ENCODE assay signal across 1 cellular context in the genomic region with DNA sequence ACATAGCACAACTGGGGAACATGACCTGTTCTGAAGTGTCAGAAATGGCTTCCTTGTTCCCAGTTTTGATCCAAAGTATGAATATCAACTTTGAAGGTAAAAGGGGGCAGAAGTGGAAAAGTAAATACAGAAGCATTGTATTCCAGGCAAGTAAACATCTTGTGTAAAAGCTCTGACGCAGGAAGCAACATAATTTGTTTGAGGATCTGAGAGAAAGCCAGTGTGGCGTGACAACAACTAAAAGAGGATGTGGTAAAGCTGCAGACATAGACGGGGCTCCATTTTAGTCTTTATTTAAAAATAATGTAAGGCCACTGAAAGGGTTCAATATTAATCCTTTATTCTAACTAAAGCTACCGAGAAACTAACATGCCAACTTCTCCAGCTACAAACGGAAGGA.
TF ChIP-seq lines count a peak whose summit lies in the region.

No MANE protein-coding gene starts in this region.

TF ChIP-seq in GM12878, 131 proteins besides CTCF, POLR2A, EP300 and RAD21 (continued from another document and continues in another):
- TF ChIP-seq HDGF (IDR thresholded peaks at IDR 0.05) (no peak), MXI1 (IDR thresholded peaks at IDR 0.05; ENCODE audit: low read depth, low read length) (0 out of 2 replicates have a peak, but pooled peaks have one; percentile 23), NFIC (IDR thresholded peaks at IDR 0.05; ENCODE audit: low read depth, low read length) (peak; percentile 85), ZNF622 (IDR thresholded peaks at IDR 0.05) (no peak), CREM (IDR thresholded peaks at IDR 0.05; ENCODE audit: low read depth) (peak; percentile 73; the same call in 1 of the 2 replicates), ZNF384 (IDR thresholded peaks at IDR 0.05; ENCODE audit: borderline replicate concordance, low read depth, low read length) (no peak), YY1 (IDR thresholded peaks at IDR 0.05; ENCODE audit: low read depth, low read length) (peak; percentile 70), EGR1 (IDR thresholded peaks at IDR 0.05; ENCODE audit: borderline replicate concordance in 1 of 2, low read depth in 2 of 2, low read length in 2 of 2) (no peak), NFXL1 (IDR thresholded peaks at IDR 0.05; ENCODE audit: borderline replicate concordance) (no peak), RFX5 (IDR thresholded peaks at IDR 0.05; ENCODE audit: low read depth, low read length) (no peak), EZH2 (IDR thresholded peaks at IDR 0.05; ENCODE audit: borderline replicate concordance, control insufficient read depth, low read depth, low read length) (no peak), CHD1 (IDR thresholded peaks at IDR 0.05; ENCODE audit: low read depth, low read length) (no peak), FOXM1 (IDR thresholded peaks at IDR 0.05; ENCODE audit: low read depth, low read length) (0 out of 2 replicates have a peak, but pooled peaks have one; percentile 53), RBBP5 (conservative IDR thresholded peaks at IDR 0.05) (no peak; the same call in 1 of the 2 replicates), CBFB (IDR thresholded peaks at IDR 0.05; ENCODE audit: low read depth) (0 out of 2 replicates have a peak, but pooled peaks have one; percentile 65), RB1 (IDR thresholded peaks at IDR 0.05; ENCODE audit: borderline replicate concordance) (no peak), ZSCAN29 (IDR thresholded peaks at IDR 0.05) (no peak), STAT1 (conservative IDR thresholded peaks at IDR 0.05) (no peak), TBL1XR1 (IDR thresholded peaks at IDR 0.05; ENCODE audit: low read depth, low read length) (peak; percentile 36; the same call in 1 of the 2 replicates), NRF1 (conservative IDR thresholded peaks at IDR 0.05; ENCODE audit: low read depth, low read length) (no peak), SREBF1 (IDR thresholded peaks at IDR 0.05; ENCODE audit: low read length) (no peak), YBX1 (IDR thresholded peaks at IDR 0.05) (no peak), POLR2AphosphoS2 (IDR thresholded peaks at IDR 0.05; ENCODE audit: low read depth, low read length) (no peak), ETV6 (conservative IDR thresholded peaks at IDR 0.05 in 1 of 2, IDR thresholded peaks at IDR 0.05 in 1 of 2; ENCODE audit: borderline replicate concordance in 1 of 2, low read depth in 1 of 2) (no peak), ZNF24 (IDR thresholded peaks at IDR 0.05) (no peak), ASH2L (IDR thresholded peaks at IDR 0.05; ENCODE audit: borderline replicate concordance, low read depth) (0 out of 2 replicates have a peak, but pooled peaks have one; percentile 65), IKZF2 (IDR thresholded peaks at IDR 0.05) (peak; percentile 88 to 92; a peak in 3 of 4 replicates), MTA2 (IDR thresholded peaks at IDR 0.05; ENCODE audit: low read depth) (peak; percentile 79), KAT2A (conservative IDR thresholded peaks at IDR 0.05; ENCODE audit: control insufficient read depth, low read depth, low read length) (no peak)
- TF ChIP-seq, protein P1, sequence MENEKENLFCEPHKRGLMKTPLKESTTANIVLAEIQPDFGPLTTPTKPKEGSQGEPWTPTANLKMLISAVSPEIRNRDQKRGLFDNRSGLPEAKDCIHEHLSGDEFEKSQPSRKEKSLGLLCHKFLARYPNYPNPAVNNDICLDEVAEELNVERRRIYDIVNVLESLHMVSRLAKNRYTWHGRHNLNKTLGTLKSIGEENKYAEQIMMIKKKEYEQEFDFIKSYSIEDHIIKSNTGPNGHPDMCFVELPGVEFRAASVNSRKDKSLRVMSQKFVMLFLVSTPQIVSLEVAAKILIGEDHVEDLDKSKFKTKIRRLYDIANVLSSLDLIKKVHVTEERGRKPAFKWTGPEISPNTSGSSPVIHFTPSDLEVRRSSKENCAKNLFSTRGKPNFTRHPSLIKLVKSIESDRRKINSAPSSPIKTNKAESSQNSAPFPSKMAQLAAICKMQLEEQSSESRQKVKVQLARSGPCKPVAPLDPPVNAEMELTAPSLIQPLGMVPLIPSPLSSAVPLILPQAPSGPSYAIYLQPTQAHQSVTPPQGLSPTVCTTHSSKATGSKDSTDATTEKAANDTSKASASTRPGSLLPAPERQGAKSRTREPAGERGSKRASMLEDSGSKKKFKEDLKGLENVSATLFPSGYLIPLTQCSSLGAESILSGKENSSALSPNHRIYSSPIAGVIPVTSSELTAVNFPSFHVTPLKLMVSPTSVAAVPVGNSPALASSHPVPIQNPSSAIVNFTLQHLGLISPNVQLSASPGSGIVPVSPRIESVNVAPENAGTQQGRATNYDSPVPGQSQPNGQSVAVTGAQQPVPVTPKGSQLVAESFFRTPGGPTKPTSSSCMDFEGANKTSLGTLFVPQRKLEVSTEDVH (IDR thresholded peaks at IDR 0.05; ENCODE audit: low read depth, partially characterized antibody) = no peak
- TF ChIP-seq, protein P2, sequence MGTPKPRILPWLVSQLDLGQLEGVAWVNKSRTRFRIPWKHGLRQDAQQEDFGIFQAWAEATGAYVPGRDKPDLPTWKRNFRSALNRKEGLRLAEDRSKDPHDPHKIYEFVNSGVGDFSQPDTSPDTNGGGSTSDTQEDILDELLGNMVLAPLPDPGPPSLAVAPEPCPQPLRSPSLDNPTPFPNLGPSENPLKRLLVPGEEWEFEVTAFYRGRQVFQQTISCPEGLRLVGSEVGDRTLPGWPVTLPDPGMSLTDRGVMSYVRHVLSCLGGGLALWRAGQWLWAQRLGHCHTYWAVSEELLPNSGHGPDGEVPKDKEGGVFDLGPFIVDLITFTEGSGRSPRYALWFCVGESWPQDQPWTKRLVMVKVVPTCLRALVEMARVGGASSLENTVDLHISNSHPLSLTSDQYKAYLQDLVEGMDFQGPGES (IDR thresholded peaks at IDR 0.05) = no peak
- TF ChIP-seq, protein P3, sequence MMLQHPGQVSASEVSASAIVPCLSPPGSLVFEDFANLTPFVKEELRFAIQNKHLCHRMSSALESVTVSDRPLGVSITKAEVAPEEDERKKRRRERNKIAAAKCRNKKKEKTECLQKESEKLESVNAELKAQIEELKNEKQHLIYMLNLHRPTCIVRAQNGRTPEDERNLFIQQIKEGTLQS (IDR thresholded peaks at IDR 0.05; ENCODE audit: borderline replicate concordance, extremely low read depth, low read depth, low read length) = no peak
- TF ChIP-seq, protein P4, sequence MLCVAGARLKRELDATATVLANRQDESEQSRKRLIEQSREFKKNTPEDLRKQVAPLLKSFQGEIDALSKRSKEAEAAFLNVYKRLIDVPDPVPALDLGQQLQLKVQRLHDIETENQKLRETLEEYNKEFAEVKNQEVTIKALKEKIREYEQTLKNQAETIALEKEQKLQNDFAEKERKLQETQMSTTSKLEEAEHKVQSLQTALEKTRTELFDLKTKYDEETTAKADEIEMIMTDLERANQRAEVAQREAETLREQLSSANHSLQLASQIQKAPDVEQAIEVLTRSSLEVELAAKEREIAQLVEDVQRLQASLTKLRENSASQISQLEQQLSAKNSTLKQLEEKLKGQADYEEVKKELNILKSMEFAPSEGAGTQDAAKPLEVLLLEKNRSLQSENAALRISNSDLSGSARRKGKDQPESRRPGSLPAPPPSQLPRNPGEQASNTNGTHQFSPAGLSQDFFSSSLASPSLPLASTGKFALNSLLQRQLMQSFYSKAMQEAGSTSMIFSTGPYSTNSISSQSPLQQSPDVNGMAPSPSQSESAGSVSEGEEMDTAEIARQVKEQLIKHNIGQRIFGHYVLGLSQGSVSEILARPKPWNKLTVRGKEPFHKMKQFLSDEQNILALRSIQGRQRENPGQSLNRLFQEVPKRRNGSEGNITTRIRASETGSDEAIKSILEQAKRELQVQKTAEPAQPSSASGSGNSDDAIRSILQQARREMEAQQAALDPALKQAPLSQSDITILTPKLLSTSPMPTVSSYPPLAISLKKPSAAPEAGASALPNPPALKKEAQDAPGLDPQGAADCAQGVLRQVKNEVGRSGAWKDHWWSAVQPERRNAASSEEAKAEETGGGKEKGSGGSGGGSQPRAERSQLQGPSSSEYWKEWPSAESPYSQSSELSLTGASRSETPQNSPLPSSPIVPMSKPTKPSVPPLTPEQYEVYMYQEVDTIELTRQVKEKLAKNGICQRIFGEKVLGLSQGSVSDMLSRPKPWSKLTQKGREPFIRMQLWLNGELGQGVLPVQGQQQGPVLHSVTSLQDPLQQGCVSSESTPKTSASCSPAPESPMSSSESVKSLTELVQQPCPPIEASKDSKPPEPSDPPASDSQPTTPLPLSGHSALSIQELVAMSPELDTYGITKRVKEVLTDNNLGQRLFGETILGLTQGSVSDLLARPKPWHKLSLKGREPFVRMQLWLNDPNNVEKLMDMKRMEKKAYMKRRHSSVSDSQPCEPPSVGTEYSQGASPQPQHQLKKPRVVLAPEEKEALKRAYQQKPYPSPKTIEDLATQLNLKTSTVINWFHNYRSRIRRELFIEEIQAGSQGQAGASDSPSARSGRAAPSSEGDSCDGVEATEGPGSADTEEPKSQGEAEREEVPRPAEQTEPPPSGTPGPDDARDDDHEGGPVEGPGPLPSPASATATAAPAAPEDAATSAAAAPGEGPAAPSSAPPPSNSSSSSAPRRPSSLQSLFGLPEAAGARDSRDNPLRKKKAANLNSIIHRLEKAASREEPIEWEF (IDR thresholded peaks at IDR 0.05; ENCODE audit: insufficient replicate concordance, low read depth, low read length) = no peak
- TF ChIP-seq, protein P5, sequence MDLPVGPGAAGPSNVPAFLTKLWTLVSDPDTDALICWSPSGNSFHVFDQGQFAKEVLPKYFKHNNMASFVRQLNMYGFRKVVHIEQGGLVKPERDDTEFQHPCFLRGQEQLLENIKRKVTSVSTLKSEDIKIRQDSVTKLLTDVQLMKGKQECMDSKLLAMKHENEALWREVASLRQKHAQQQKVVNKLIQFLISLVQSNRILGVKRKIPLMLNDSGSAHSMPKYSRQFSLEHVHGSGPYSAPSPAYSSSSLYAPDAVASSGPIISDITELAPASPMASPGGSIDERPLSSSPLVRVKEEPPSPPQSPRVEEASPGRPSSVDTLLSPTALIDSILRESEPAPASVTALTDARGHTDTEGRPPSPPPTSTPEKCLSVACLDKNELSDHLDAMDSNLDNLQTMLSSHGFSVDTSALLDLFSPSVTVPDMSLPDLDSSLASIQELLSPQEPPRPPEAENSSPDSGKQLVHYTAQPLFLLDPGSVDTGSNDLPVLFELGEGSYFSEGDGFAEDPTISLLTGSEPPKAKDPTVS (IDR thresholded peaks at IDR 0.05; ENCODE audit: low read depth, low read length) = no peak
- TF ChIP-seq, protein P6, sequence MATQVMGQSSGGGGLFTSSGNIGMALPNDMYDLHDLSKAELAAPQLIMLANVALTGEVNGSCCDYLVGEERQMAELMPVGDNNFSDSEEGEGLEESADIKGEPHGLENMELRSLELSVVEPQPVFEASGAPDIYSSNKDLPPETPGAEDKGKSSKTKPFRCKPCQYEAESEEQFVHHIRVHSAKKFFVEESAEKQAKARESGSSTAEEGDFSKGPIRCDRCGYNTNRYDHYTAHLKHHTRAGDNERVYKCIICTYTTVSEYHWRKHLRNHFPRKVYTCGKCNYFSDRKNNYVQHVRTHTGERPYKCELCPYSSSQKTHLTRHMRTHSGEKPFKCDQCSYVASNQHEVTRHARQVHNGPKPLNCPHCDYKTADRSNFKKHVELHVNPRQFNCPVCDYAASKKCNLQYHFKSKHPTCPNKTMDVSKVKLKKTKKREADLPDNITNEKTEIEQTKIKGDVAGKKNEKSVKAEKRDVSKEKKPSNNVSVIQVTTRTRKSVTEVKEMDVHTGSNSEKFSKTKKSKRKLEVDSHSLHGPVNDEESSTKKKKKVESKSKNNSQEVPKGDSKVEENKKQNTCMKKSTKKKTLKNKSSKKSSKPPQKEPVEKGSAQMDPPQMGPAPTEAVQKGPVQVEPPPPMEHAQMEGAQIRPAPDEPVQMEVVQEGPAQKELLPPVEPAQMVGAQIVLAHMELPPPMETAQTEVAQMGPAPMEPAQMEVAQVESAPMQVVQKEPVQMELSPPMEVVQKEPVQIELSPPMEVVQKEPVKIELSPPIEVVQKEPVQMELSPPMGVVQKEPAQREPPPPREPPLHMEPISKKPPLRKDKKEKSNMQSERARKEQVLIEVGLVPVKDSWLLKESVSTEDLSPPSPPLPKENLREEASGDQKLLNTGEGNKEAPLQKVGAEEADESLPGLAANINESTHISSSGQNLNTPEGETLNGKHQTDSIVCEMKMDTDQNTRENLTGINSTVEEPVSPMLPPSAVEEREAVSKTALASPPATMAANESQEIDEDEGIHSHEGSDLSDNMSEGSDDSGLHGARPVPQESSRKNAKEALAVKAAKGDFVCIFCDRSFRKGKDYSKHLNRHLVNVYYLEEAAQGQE (IDR thresholded peaks at IDR 0.05; ENCODE audit: low read depth, low read length) = no peak
- TF ChIP-seq, protein P7, sequence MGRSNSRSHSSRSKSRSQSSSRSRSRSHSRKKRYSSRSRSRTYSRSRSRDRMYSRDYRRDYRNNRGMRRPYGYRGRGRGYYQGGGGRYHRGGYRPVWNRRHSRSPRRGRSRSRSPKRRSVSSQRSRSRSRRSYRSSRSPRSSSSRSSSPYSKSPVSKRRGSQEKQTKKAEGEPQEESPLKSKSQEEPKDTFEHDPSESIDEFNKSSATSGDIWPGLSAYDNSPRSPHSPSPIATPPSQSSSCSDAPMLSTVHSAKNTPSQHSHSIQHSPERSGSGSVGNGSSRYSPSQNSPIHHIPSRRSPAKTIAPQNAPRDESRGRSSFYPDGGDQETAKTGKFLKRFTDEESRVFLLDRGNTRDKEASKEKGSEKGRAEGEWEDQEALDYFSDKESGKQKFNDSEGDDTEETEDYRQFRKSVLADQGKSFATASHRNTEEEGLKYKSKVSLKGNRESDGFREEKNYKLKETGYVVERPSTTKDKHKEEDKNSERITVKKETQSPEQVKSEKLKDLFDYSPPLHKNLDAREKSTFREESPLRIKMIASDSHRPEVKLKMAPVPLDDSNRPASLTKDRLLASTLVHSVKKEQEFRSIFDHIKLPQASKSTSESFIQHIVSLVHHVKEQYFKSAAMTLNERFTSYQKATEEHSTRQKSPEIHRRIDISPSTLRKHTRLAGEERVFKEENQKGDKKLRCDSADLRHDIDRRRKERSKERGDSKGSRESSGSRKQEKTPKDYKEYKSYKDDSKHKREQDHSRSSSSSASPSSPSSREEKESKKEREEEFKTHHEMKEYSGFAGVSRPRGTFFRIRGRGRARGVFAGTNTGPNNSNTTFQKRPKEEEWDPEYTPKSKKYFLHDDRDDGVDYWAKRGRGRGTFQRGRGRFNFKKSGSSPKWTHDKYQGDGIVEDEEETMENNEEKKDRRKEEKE (IDR thresholded peaks at IDR 0.05) = no peak
- TF ChIP-seq, protein P8, sequence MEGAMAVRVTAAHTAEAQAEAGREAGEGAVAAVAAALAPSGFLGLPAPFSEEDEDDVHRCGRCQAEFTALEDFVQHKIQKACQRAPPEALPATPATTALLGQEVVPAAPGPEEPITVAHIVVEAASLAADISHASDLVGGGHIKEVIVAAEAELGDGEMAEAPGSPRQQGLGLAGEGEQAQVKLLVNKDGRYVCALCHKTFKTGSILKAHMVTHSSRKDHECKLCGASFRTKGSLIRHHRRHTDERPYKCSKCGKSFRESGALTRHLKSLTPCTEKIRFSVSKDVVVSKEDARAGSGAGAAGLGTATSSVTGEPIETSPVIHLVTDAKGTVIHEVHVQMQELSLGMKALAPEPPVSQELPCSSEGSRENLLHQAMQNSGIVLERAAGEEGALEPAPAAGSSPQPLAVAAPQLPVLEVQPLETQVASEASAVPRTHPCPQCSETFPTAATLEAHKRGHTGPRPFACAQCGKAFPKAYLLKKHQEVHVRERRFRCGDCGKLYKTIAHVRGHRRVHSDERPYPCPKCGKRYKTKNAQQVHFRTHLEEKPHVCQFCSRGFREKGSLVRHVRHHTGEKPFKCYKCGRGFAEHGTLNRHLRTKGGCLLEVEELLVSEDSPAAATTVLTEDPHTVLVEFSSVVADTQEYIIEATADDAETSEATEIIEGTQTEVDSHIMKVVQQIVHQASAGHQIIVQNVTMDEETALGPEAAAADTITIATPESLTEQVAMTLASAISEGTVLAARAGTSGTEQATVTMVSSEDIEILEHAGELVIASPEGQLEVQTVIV (IDR thresholded peaks at IDR 0.05; ENCODE audit: borderline replicate concordance, partially characterized antibody) = no peak
